24 cellular contexts compared by ENCODE assay signal in genomic region chr5:95791751-95792150, GRCh38.
"Had no signal": no experiment of that assay in that cellular context is flagged by ENCODE, and none has a peak within 500 bp of the region (broad histone marks: within the 10 kb centered on the region; RNA-seq: fewer than 3 reads in every experiment).

No MANE protein-coding gene starts in this region.

- H3K9me3 Mint-ChIP-seq: activated CD4-positive, alpha-beta T cell treated with anti-CD3 and anti-CD28 coated beads, Interleukin-2, amount 10 ng/mL, durations not matched to agents 24 days and 14 days; activated CD8-positive, alpha-beta T cell treated with anti-CD3 and anti-CD28 coated beads for 36 hours; activated naive CD8-positive, alpha-beta T cell treated with anti-CD3 and anti-CD28 coated beads for 36 hours; activated T-helper 1 cell treated with anti-CD3 and anti-CD28 coated beads, Interleukin-12 subunit alpha, Interleukin-12 subunit beta, Interleukin-2, Interleukin-4 antibody, amounts not matched to agents 30 ng/mL and 10 ng/mL and 1 ng/mL, durations not matched to agents 14 hours and 24 hours and 36 hours; dendritic cell treated with granulocyte-macrophage colony-stimulating factor and Interleukin-4, amounts not matched to agents 40 ng/mL and 50 ng/mL, for 4 days; naive B cell; neural crest cell had no signal

- H3K36me3 Mint-ChIP-seq: activated naive CD8-positive, alpha-beta T cell treated with anti-CD3 and anti-CD28 coated beads for 36 hours; naive B cell had no signal

- H3K4me1 Mint-ChIP-seq: activated CD4-positive, alpha-beta T cell treated with anti-CD3 and anti-CD28 coated beads, Interleukin-2, amount 10 ng/mL, durations not matched to agents 24 days and 14 days; neural crest cell had no signal

- DNase-seq: activated CD4-positive, alpha-beta T cell treated with anti-CD3 and anti-CD28 coated beads, Interleukin-2, amount 10 ng/mL, durations not matched to agents 24 days and 14 days; activated CD8-positive, alpha-beta T cell treated with anti-CD3 and anti-CD28 coated beads for 36 hours; activated naive CD8-positive, alpha-beta T cell treated with anti-CD3 and anti-CD28 coated beads for 36 hours; amniotic stem cell; effector CD4-positive, alpha-beta T cell; head of caudate nucleus; hypothalamus; left cardiac atrium; naive B cell; retina; spleen; stimulated activated CD4-positive, alpha-beta T cell treated with anti-CD3 and anti-CD28 coated beads, Interleukin-4, amount 100 ng/mL, for 1 hour; stimulated activated naive CD4-positive, alpha-beta T cell treated with Interleukin-2 at 50 U/mL for 16 hours; SW 1271; T-helper 2 cell; upper lobe of right lung had no signal

- H3K4me3 ChIP-seq: esophagus muscularis mucosa, gastroesophageal sphincter, spleen, upper lobe of right lung had no signal

- H3K4me3 Mint-ChIP-seq: activated CD4-positive, alpha-beta T cell treated with anti-CD3 and anti-CD28 coated beads, Interleukin-2, amount 10 ng/mL, durations not matched to agents 24 days and 14 days; activated CD8-positive, alpha-beta T cell treated with anti-CD3 and anti-CD28 coated beads for 36 hours; activated naive CD8-positive, alpha-beta T cell treated with anti-CD3 and anti-CD28 coated beads for 36 hours; activated T-helper 1 cell treated with anti-CD3 and anti-CD28 coated beads, Interleukin-12 subunit alpha, Interleukin-12 subunit beta, Interleukin-2, Interleukin-4 antibody, amounts not matched to agents 30 ng/mL and 10 ng/mL and 1 ng/mL, durations not matched to agents 14 hours and 24 hours and 36 hours; dendritic cell treated with granulocyte-macrophage colony-stimulating factor and Interleukin-4, amounts not matched to agents 40 ng/mL and 50 ng/mL, for 4 days; naive B cell; neural crest cell had no signal

- H3K27ac Mint-ChIP-seq: activated CD4-positive, alpha-beta T cell treated with anti-CD3 and anti-CD28 coated beads, Interleukin-2, amount 10 ng/mL, durations not matched to agents 24 days and 14 days; activated CD8-positive, alpha-beta T cell treated with anti-CD3 and anti-CD28 coated beads for 36 hours; activated naive CD8-positive, alpha-beta T cell treated with anti-CD3 and anti-CD28 coated beads for 36 hours; activated T-helper 1 cell treated with anti-CD3 and anti-CD28 coated beads, Interleukin-12 subunit alpha, Interleukin-12 subunit beta, Interleukin-2, Interleukin-4 antibody, amounts not matched to agents 30 ng/mL and 10 ng/mL and 1 ng/mL, durations not matched to agents 14 hours and 24 hours and 36 hours; dendritic cell treated with granulocyte-macrophage colony-stimulating factor and Interleukin-4, amounts not matched to agents 40 ng/mL and 50 ng/mL, for 4 days; naive B cell; progenitor cell of endocrine pancreas had no signal

- H3K27me3 Mint-ChIP-seq: activated CD8-positive, alpha-beta T cell treated with anti-CD3 and anti-CD28 coated beads for 36 hours; activated naive CD8-positive, alpha-beta T cell treated with anti-CD3 and anti-CD28 coated beads for 36 hours; dendritic cell treated with granulocyte-macrophage colony-stimulating factor and Interleukin-4, amounts not matched to agents 40 ng/mL and 50 ng/mL, for 4 days; naive B cell; progenitor cell of endocrine pancreas had no signal

- FAIRE-seq: islet of Langerhans had no signal

- H3K9me3 ChIP-seq: esophagus muscularis mucosa, gastroesophageal sphincter, spleen, upper lobe of right lung had no signal

- H3K4me1 ChIP-seq: esophagus muscularis mucosa, gastroesophageal sphincter, upper lobe of right lung had no signal

- H3K27me3 ChIP-seq: esophagus muscularis mucosa, gastroesophageal sphincter, spleen, upper lobe of right lung had no signal

- H3K27ac ChIP-seq: esophagus muscularis mucosa, gastroesophageal sphincter, spleen, upper lobe of right lung had no signal

- ATAC-seq: activated CD4-positive, CD25-positive, alpha-beta regulatory T cell treated with anti-CD3 and anti-CD28 coated beads, Interleukin-2, amount 50 U/mL, for 24 hours; activated CD8-positive, alpha-beta T cell treated with anti-CD3 and anti-CD28 coated beads for 36 hours; gastroesophageal sphincter; left cardiac atrium; upper lobe of right lung had no signal
